ENCODE assay signal across 25 cellular contexts in genomic region chr20:61414455-61414991, GRCh38.
DNase-seq lines count a peak whose midpoint lies in the region; ATAC-seq and TF ChIP-seq lines count a peak whose summit lies in the region.
"Had no signal": no experiment of that assay in that cellular context is flagged by ENCODE, and none has a peak within 500 bp of the region (broad histone marks: within the 10 kb centered on the region; RNA-seq: fewer than 3 reads in every experiment).

No MANE protein-coding gene starts in this region.

- dilution Hi-C loops in mammary epithelial cell (cut with HindIII; ENCODE audit: low sequenced_read_pairs) = no loop called here

- no peaks in the 10 kb centered on the region for H3K27me3 Mint-ChIP-seq in MCF 10A (ENCODE audit: insufficient read depth, unreplicated experiment)
- H3K27me3 Mint-ChIP-seq in Calu3 (ENCODE audit: unreplicated experiment) = no peaks in the 10 kb centered on the region
- H3K27me3 Mint-ChIP-seq: activated B cell treated with CpG ODN at 0.5 μM for 24 hours; dendritic cell treated with granulocyte-macrophage colony-stimulating factor and Interleukin-4, amounts not matched to agents 40 ng/mL and 50 ng/mL, for 4 days had no signal

- BruUV-seq in mammary epithelial cell (replicated peaks; lab: Mats Ljungman, UMichigan) = no TSS peak
- no TSS peak for BruUV-seq in MCF 10A (replicated peaks; lab: Mats Ljungman, UMichigan)
- no TSS peak for BruUV-seq in Calu3 (replicated peaks; lab: Mats Ljungman, UMichigan)

- H3K27ac ChIP-seq in mammary epithelial cell (ENCODE audit: insufficient read depth, low read depth, low read length) = no peak overlapping the region
- H3K27ac ChIP-seq in sigmoid colon = no peak overlapping the region
- H3K27ac ChIP-seq: A549, BLaER1, breast epithelium, neutrophil, spleen, transverse colon had no signal

- no peaks in the 10 kb centered on the region for H3K36me3 ChIP-seq in mammary epithelial cell (ENCODE audit: insufficient read depth, low read length)
- H3K36me3 ChIP-seq in sigmoid colon = no peaks in the 10 kb centered on the region
- H3K36me3 ChIP-seq: BLaER1, breast epithelium, MG63, neutrophil, spleen, transverse colon had no signal

- no peaks in the 10 kb centered on the region for H3K27me3 ChIP-seq in mammary epithelial cell (ENCODE audit: insufficient read depth, low read length)
- peaks cover 0 to 8% (median 5%) of the 10 kb centered on the region in 3 donors for H3K27me3 ChIP-seq in sigmoid colon
- H3K27me3 ChIP-seq: BLaER1, breast epithelium, MG63, neutrophil, spleen, transverse colon had no signal

- H3K9me3 ChIP-seq in mammary epithelial cell (replicated peaks; ENCODE audit: insufficient read depth, low read length) (no peaks in the 10 kb centered on the region), sigmoid colon (peaks cover 0 to 5% (median 3%) of the 10 kb centered on the region in 4 donors)
- H3K9me3 ChIP-seq: A549, MG63, neutrophil, transverse colon had no signal

- H3K4me3 ChIP-seq in mammary epithelial cell (replicated peaks in 1 of 3; ENCODE audit: insufficient read depth in 1 of 3, low read depth in 2 of 3, low read length in 3 of 3) (no peak overlapping the region), sigmoid colon (no peak overlapping the region)
- H3K4me3 ChIP-seq: A549, BLaER1, breast epithelium, MG63, spleen, transverse colon had no signal

- DNase-seq in mammary epithelial cell (no peak), MCF 10A (ENCODE audit: unreplicated experiment) (no peak), dermis blood vessel endothelial cell (peak; percentile 5), midbrain (lab: John Stamatoyannopoulos, UW) (peak; percentile 66), NCI-H2081 treated with DMSO at 0.1 percent for 48 hours (lab: John Stamatoyannopoulos, UW) (no peak), Calu3 (no peak), sigmoid colon (no peak)
- DNase-seq: activated B cell treated with CpG ODN at 0.5 μM for 24 hours; activated CD4-positive, alpha-beta T cell treated with anti-CD3 and anti-CD28 coated beads, Interleukin-2, amount 50 U/mL, for 48 hours; activated effector memory CD4-positive, alpha-beta T cell treated with Interleukin-2 at 50 U/mL for 16 hours; MG63; NCI-H82; spleen; stimulated activated CD4-positive, alpha-beta T cell treated with anti-CD3 and anti-CD28 coated beads, Interleukin-4, amount 100 ng/mL, for 24 hours; stimulated activated naive CD8-positive, alpha-beta T cell treated with anti-CD3 and anti-CD28 coated beads, Interleukin-15, Interleukin-2, amounts not matched to agents 100 U/mL and 50 U/mL, for 24 hours; SW 1271; transverse colon had no signal

- no peaks in the 10 kb centered on the region for H4K20me1 ChIP-seq in mammary epithelial cell (ENCODE audit: insufficient read depth, low read length)
- H4K20me1 ChIP-seq: BLaER1 had no signal

- in situ Hi-C loops in mammary epithelial cell (cut with MboI; ENCODE audit: low sequenced_read_pairs in 2 of 2) = no loop called here

- 33% methylated on average over 10 of the region's 11 CpGs for WGBS in mammary epithelial cell (ENCODE audit: low coverage, missing lambda C conversion rate)
- 77 to 79% methylated on average over 11 of the region's 11 CpGs for WGBS in sigmoid colon, 2 donors

- no peak overlapping the region for H2AFZ ChIP-seq in mammary epithelial cell (ENCODE audit: low read depth, low read length)

- intact Hi-C loops in mammary epithelial cell (cut with micrococcal nuclease) (no loop called here), MCF 10A (cut with micrococcal nuclease) (no loop called here), Calu3 (cut with micrococcal nuclease; ENCODE audit: unreplicated experiment) (no loop called here), sigmoid colon (cut with DNase I) (no loop called here)

- H3K4me1 Mint-ChIP-seq in MCF 10A (ENCODE audit: insufficient read depth, unreplicated experiment) (no peaks in the 10 kb centered on the region), Calu3 (ENCODE audit: low read depth, unreplicated experiment) (no peaks in the 10 kb centered on the region)
- H3K4me1 Mint-ChIP-seq: activated B cell treated with CpG ODN at 0.5 μM for 24 hours had no signal

- no peak for TF ChIP-seq EP300 in sigmoid colon (IDR thresholded peaks at IDR 0.05)

- POLR2A ChIA-PET in MCF 10A (lab: Yijun Ruan, JAX) = no interaction called here

- no peak for ATAC-seq in HG03460 (IDR thresholded peaks at IDR 0.05; ENCODE audit: unreplicated experiment)
- ATAC-seq: A549; HCT116; Right ventricle myocardium inferior; stimulated activated naive CD8-positive, alpha-beta T cell treated with anti-CD3 and anti-CD28 coated beads, Interleukin-15, Interleukin-2, amounts not matched to agents 100 U/mL and 50 U/mL, for 24 hours had no signal

- H3K27ac Mint-ChIP-seq in MCF 10A (ENCODE audit: low read depth, unreplicated experiment) (no peak overlapping the region), Calu3 (ENCODE audit: unreplicated experiment) (no peak overlapping the region)
- H3K27ac Mint-ChIP-seq: activated B cell treated with CpG ODN at 0.5 μM for 24 hours; dendritic cell treated with granulocyte-macrophage colony-stimulating factor and Interleukin-4, amounts not matched to agents 40 ng/mL and 50 ng/mL, for 4 days had no signal

- CTCF ChIA-PET in mammary epithelial cell (lab: Charles Lee; ENCODE audit: low non-redundant PET) (no interaction called here), MCF 10A (lab: Yijun Ruan, JAX) (interaction anchor here (0.6 kb wide), 1 partner anchor 182 kb away, joined by 3 read pairs; no protein-coding TSS in a partner anchor), Calu3 (lab: Charles Lee) (interaction anchor here (0.5 kb wide), 1 partner anchor 15 kb away, joined by 4 read pairs; no protein-coding TSS in a partner anchor)

- no peak for TF ChIP-seq POLR2A in sigmoid colon (IDR thresholded peaks at IDR 0.05)

- H3K4me3 Mint-ChIP-seq in MCF 10A (ENCODE audit: unreplicated experiment) (no peak overlapping the region), Calu3 (ENCODE audit: low read depth, unreplicated experiment) (no peak overlapping the region)
- H3K4me3 Mint-ChIP-seq: activated B cell treated with CpG ODN at 0.5 μM for 24 hours; dendritic cell treated with granulocyte-macrophage colony-stimulating factor and Interleukin-4, amounts not matched to agents 40 ng/mL and 50 ng/mL, for 4 days had no signal

- TF ChIP-seq CTCF in mammary epithelial cell (conservative IDR thresholded peaks at IDR 0.05 in 1 of 2, IDR thresholded peaks at IDR 0.05 in 1 of 2; ENCODE audit: extremely low read depth in 1 of 2, insufficient read depth in 1 of 2, low read depth in 1 of 2, low read length in 2 of 2) (no peak), MCF 10A (IDR thresholded peaks at IDR 0.05; ENCODE audit: unreplicated experiment) (no peak), Calu3 (IDR thresholded peaks at IDR 0.05; ENCODE audit: unreplicated experiment) (no peak), sigmoid colon (IDR thresholded peaks at IDR 0.05) (no peak)

- no peaks in the 10 kb centered on the region for H3K36me3 Mint-ChIP-seq in MCF 10A (ENCODE audit: insufficient read depth, unreplicated experiment)
- H3K36me3 Mint-ChIP-seq in Calu3 (ENCODE audit: insufficient read depth, unreplicated experiment) = no peaks in the 10 kb centered on the region

- no peaks in the 10 kb centered on the region for H3K4me1 ChIP-seq in mammary epithelial cell (ENCODE audit: insufficient read depth, low read length)
- no peaks in the 10 kb centered on the region for H3K4me1 ChIP-seq in sigmoid colon
- H3K4me1 ChIP-seq: A549, BLaER1, breast epithelium, spleen, transverse colon had no signal

- peak overlapping the region; percentile 25 for H3K4me2 ChIP-seq in mammary epithelial cell (ENCODE audit: insufficient read depth, low read depth, low read length)
- H3K4me2 ChIP-seq: A549, BLaER1 had no signal

- H3K79me2 ChIP-seq in mammary epithelial cell (ENCODE audit: insufficient read depth, low read length) = no peaks in the 10 kb centered on the region

- H3K9me3 Mint-ChIP-seq in MCF 10A (ENCODE audit: unreplicated experiment) (no peaks in the 10 kb centered on the region), Calu3 (ENCODE audit: low read depth, unreplicated experiment) (peaks cover 6% of the 10 kb centered on the region)
- H3K9me3 Mint-ChIP-seq: activated B cell treated with CpG ODN at 0.5 μM for 24 hours; dendritic cell treated with granulocyte-macrophage colony-stimulating factor and Interleukin-4, amounts not matched to agents 40 ng/mL and 50 ng/mL, for 4 days had no signal

- no peak overlapping the region for H3K9ac ChIP-seq in mammary epithelial cell (ENCODE audit: insufficient read depth, low read length)
- H3K9ac ChIP-seq: BLaER1 had no signal

Comparison
In these comparisons a context has a peak if more than half of its experiments do, and no peak if none do; other contexts are left out.
1. DNase-seq: peak in dermis blood vessel endothelial cell (single experiment) and midbrain (single experiment); none in mammary epithelial cell (single experiment), MCF 10A (single experiment), NCI-H2081 treated with DMSO at 0.1 percent for 48 hours (single experiment), Calu3 (single experiment) and sigmoid colon (single experiment).